In the genomic region with DNA sequence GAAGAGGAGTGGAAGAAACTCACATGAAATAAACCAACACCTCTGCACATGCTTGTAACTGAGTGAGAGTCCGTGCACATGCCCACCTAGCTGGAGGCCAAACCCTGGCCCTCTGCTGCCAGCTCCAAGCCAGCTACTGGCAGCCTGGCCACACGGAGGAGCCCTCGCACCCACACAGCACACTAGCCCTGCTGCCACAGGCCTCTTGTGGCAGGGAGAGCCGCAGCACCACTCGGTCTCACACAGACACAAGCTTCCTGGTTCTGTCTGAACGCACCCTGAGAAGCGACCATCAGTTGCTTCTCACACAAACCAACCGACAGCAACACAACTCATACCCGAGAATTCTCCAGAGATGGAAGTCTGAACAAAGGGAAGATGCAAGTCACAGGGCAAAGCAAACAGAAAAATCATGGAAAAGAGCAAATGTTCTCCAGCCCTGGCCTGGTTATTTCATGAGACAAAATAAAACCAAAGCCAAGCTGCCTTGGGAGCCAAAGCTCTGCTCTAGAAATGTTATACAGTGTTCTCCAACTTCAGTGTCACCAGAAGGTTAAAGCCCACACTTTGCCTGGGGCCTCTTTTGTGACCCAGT, we compare ENCODE assay signal across 8 cellular contexts.
DNase-seq lines count a peak whose midpoint lies in the region; ATAC-seq and TF ChIP-seq lines count a peak whose summit lies in the region.

No MANE protein-coding gene starts in this region.

- no peaks in the 10 kb centered on the region for H3K9me2 ChIP-seq in OCI-LY1 (ENCODE audit: low read depth, low read length)

- peak; percentile 75 for TF ChIP-seq CTCF in OCI-LY1 (IDR thresholded peaks at IDR 0.05; ENCODE audit: low read length)
- TF ChIP-seq CTCF in foreskin fibroblast (IDR thresholded peaks at IDR 0.05; ENCODE audit: low read depth, low read length), result peak; percentile 56

- no peaks in the 10 kb centered on the region for H3F3A ChIP-seq in OCI-LY1 (ENCODE audit: insufficient read depth, low read length)

- H3K27me3 ChIP-seq in BLaER1 (no peaks in the 10 kb centered on the region), OCI-LY1 (ENCODE audit: insufficient read depth, low read length) (no peaks in the 10 kb centered on the region)

- H3K79me2 ChIP-seq in OCI-LY1 (ENCODE audit: insufficient read depth, low read length), result no peaks in the 10 kb centered on the region

- H3K4me2 ChIP-seq in BLaER1 (peak overlapping the region; percentile 59), OCI-LY1 (ENCODE audit: low read length) (peak overlapping the region; percentile 48)

- no peaks in the 10 kb centered on the region for H4K20me1 ChIP-seq in BLaER1
- no peaks in the 10 kb centered on the region for H4K20me1 ChIP-seq in OCI-LY1 (ENCODE audit: insufficient read depth, low read length)

- H3K9me3 ChIP-seq in BLaER1 (peaks cover 6% of the 10 kb centered on the region; the same call in 1 of the 2 replicates), OCI-LY1 (ENCODE audit: low read length) (no peaks in the 10 kb centered on the region)

- no peaks in the 10 kb centered on the region for H3K36me3 ChIP-seq in BLaER1
- no peaks in the 10 kb centered on the region for H3K36me3 ChIP-seq in OCI-LY1 (ENCODE audit: insufficient read depth, low read length)

- H3K27ac ChIP-seq in BLaER1 (peak overlapping the region; percentile 69), OCI-LY1 (ENCODE audit: low read depth, low read length, poor library complexity, severe bottlenecking) (no peak overlapping the region)

- peak; percentile 73 to 79 for DNase-seq in activated T-cell treated with anti-CD3 and anti-CD28 coated beads, Interleukin-2, amount 50 U/mL, for 48 hours
- DNase-seq in foreskin fibroblast, result peak; percentile 43 to 76
- peak; percentile 66 for DNase-seq in retina
- DNase-seq in NCI-H187 (lab: John Stamatoyannopoulos, UW), result no peak

- H3K4me1 ChIP-seq in BLaER1, result peaks cover 25% of the 10 kb centered on the region
- peaks cover 12% of the 10 kb centered on the region for H3K4me1 ChIP-seq in OCI-LY1 (ENCODE audit: insufficient read depth, low read length, severe bottlenecking)

- peak overlapping the region; percentile 30; the same call in 1 of the 2 replicates for H2AFZ ChIP-seq in OCI-LY1 (ENCODE audit: low read length)

- H3K4me3 ChIP-seq in BLaER1, result no peak overlapping the region
- no peak overlapping the region for H3K4me3 ChIP-seq in OCI-LY1 (ENCODE audit: low read depth, low read length, poor library complexity, severe bottlenecking)
- no peak overlapping the region for H3K4me3 ChIP-seq in foreskin fibroblast (ENCODE audit: low read depth in 1 of 2, low read length in 2 of 2)

- peak; percentile 94 for ATAC-seq in GM18909 (IDR thresholded peaks at IDR 0.05; ENCODE audit: poor library complexity, unreplicated experiment)
- peak; percentile 92 for ATAC-seq in HG03159 (IDR thresholded peaks at IDR 0.05; ENCODE audit: unreplicated experiment)

- H3K9ac ChIP-seq in BLaER1 (peak overlapping the region; percentile 39), OCI-LY1 (ENCODE audit: low read length) (peak overlapping the region; percentile 27; the same call in 1 of the 2 replicates)

Comparison
In these comparisons a context has a peak if more than half of its experiments do, and no peak if none do; other contexts are left out.
1. DNase-seq: peak in activated T-cell treated with anti-CD3 and anti-CD28 coated beads, Interleukin-2, amount 50 U/mL, for 48 hours (2 of 2), foreskin fibroblast (2 of 2) and retina (single experiment); none in NCI-H187 (0 of 2).